Comparison of ENCODE assay signal across 18 cellular contexts in the genomic region with DNA sequence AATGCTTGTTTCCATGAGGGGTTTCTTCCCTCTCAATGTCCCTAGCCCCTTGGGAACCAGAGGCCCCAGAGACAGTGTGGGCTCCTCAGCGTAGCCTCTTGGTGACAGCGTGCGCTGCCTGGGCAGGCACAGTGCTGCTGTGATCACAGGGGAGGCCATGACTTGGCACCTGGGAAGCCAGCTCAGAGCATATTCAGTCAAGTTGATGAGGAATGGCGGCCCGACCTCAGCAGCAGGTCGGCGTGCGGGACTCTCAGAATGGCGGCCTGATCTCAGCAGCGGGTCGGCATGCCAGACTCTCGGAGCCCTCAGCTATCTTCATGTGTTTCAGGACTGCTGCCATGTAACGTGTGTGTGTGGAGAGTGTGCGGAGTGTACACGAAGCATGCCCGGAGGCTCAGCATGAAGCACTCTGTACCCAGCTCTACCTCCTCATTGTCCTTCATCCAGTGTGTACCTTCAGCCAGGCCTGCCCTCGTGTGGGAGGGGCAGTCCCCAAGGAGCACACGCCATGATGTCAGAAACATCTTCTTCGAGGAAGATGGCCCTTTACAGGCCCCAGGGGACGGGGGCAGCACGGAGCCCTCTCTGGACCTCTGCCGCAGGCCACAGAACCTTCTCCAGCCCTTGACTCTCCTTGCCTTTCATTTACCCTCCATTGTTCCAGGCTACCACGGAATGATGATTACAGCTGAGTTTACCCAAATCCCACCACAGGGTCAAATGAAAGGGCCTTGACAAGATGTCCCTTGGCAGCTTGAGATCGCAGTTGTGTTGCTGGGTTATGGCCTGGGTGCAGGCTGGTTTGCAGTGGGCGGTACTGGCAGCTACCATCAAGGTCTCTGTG.
A peak's percentile ranks its signal among the peaks of the same experiment; 100 is the strongest.
DNase-seq lines count a peak whose midpoint lies in the region; ATAC-seq and TF ChIP-seq lines count a peak whose summit lies in the region.
"Had no signal": no experiment of that assay in that cellular context is flagged by ENCODE, and none has a peak within 500 bp of the region (broad histone marks: within the 10 kb centered on the region; RNA-seq: fewer than 3 reads in every experiment).

No MANE protein-coding gene starts in this region.

- H2BK120ac ChIP-seq in IMR-90 (ENCODE audit: low read depth, low read length), result no peak overlapping the region

- dilution Hi-C loops in IMR-90 (cut with HindIII; ENCODE audit: low sequenced_read_pairs, unreplicated experiment), result no loop called here

- no peak overlapping the region for H2BK15ac ChIP-seq in IMR-90 (ENCODE audit: low read depth, low read length)

- no peak overlapping the region for H2BK20ac ChIP-seq in IMR-90 (ENCODE audit: low read depth, low read length)

- 0 out of 3 replicates have a peak, but pooled peaks have one; percentile 17 for ATAC-seq in DND-41 (ENCODE audit: insufficient read depth, low read depth)
- no peak for ATAC-seq in IMR-90 (ENCODE audit: low read depth)
- no peak for ATAC-seq in left lobe of liver
- no peak for ATAC-seq in sciatic nerve
- no peak for ATAC-seq in HG03025 (IDR thresholded peaks at IDR 0.05; ENCODE audit: low FRiP score, unreplicated experiment)
- no peak for ATAC-seq in GM19455 (IDR thresholded peaks at IDR 0.05; ENCODE audit: unreplicated experiment)

- no peak overlapping the region for H3K4me3 ChIP-seq in DND-41 (ENCODE audit: low read depth in 1 of 2, low read length in 2 of 2)
- no peak overlapping the region for H3K4me3 ChIP-seq in IMR-90 (ENCODE audit: insufficient read depth, low read depth, low read length)

- POLR2A ChIA-PET in IMR-90 (lab: Charles Lee; ENCODE audit: unreplicated experiment), result no interaction called here

- no peak overlapping the region for H3K4ac ChIP-seq in IMR-90 (ENCODE audit: low read depth, low read length)

- H3K14ac ChIP-seq in IMR-90 (replicated peaks; ENCODE audit: low read depth, low read length), result no peak overlapping the region

- H2AK5ac ChIP-seq in IMR-90 (ENCODE audit: low read depth, low read length), result no peak overlapping the region

- CTCF ChIA-PET in IMR-90 (lab: Yijun Ruan, JAX), result no interaction called here
- CTCF ChIA-PET in activated naive CD4-positive, alpha-beta T cell treated with anti-CD3 and anti-CD28 coated beads for 36 hours (lab: Charles Lee), result no interaction called here

- no peak overlapping the region for H3K27ac ChIP-seq in DND-41 (ENCODE audit: low read length)
- no peak overlapping the region for H3K27ac ChIP-seq in IMR-90 (ENCODE audit: insufficient read depth, low read length)
- H3K27ac ChIP-seq: HL-60 had no signal

- H3K27me3 ChIP-seq in DND-41 (ENCODE audit: insufficient read depth, low read length, poor library complexity) (no peaks in the 10 kb centered on the region), IMR-90 (ENCODE audit: control insufficient read depth, insufficient read depth, low read length) (no peaks in the 10 kb centered on the region)

- H3K56ac ChIP-seq in IMR-90 (ENCODE audit: extremely low read depth, insufficient read depth, low read length), result no peak overlapping the region

- in situ Hi-C loops in IMR-90 (cut with MboI; ENCODE audit: low sequenced_read_pairs), result no loop called here

- H3K9ac ChIP-seq in DND-41 (ENCODE audit: low read depth, low read length) (no peak overlapping the region), IMR-90 (ENCODE audit: low read depth, low read length) (no peak overlapping the region)

- no peak overlapping the region for H4K8ac ChIP-seq in IMR-90 (ENCODE audit: low read depth in 2 of 2, low read length in 2 of 2)

- H3K79me2 ChIP-seq in DND-41 (ENCODE audit: insufficient read depth, low read length), result no peaks in the 10 kb centered on the region; the same call in 1 of the 2 replicates

- no peak overlapping the region for H3K4me2 ChIP-seq in DND-41 (ENCODE audit: insufficient read depth, low read length)
- no peak overlapping the region for H3K4me2 ChIP-seq in IMR-90 (ENCODE audit: low read depth, low read length)

- no peak for TF ChIP-seq POLR2A in IMR-90 (IDR thresholded peaks at IDR 0.05; ENCODE audit: low read depth, low read length)

- H4K5ac ChIP-seq in IMR-90 (ENCODE audit: low read depth, low read length), result no peak overlapping the region

- DNase-seq in DND-41, result no peak
- no peak for DNase-seq in IMR-90
- peak; percentile 28 for DNase-seq in left lobe of liver (ENCODE audit: low spot score)
- peak; percentile 45 for DNase-seq in sciatic nerve (ENCODE audit: low spot score)
- DNase-seq in H4 (ENCODE audit: low spot score), result no peak
- no peak for DNase-seq in activated naive CD4-positive, alpha-beta T cell treated with anti-CD3 and anti-CD28 coated beads for 36 hours
- DNase-seq: CD4-positive, CD25-positive, alpha-beta regulatory T cell; H9; KBM-7; MV-4-11; NCI-H1417; NCI-H187 treated with DMSO at 0.1 percent for 48 hours; NCI-H69; SIG-M5 had no signal

- H3K9me1 ChIP-seq in IMR-90 (ENCODE audit: insufficient read depth, low read length), result 0 out of 2 replicates have a peak, but pooled peaks cover 4% of the 10 kb centered on the region

- WGBS in IMR-90 (ENCODE audit: extremely low coverage in 2 of 2, insufficient read length in 1 of 2), 2 experiments, result 97% methylated on average over 6 of the region's 25 CpGs; no CpG with 5 or more reads in 1 of the 2 experiments

- H3K79me1 ChIP-seq in IMR-90 (ENCODE audit: low read depth in 1 of 2, low read length in 2 of 2), result peaks cover 0 to 13% of the 10 kb centered on the region in 2 experiments; a peak in 2 of 4 replicates

- peak overlapping the region; percentile 67 for H2AK9ac ChIP-seq in IMR-90 (replicated peaks; ENCODE audit: low read depth, low read length, poor library complexity)

- TF ChIP-seq CTCF in DND-41 (IDR thresholded peaks at IDR 0.05; ENCODE audit: borderline replicate concordance, extremely low read depth, low read length, poor library complexity, severe bottlenecking) (no peak), IMR-90 (conservative IDR thresholded peaks at IDR 0.05; ENCODE audit: low read depth, low read length) (no peak)

- H3K4me1 Mint-ChIP-seq in activated naive CD4-positive, alpha-beta T cell treated with anti-CD3 and anti-CD28 coated beads for 36 hours (ENCODE audit: low read depth), result peaks cover 7% of the 10 kb centered on the region
- H3K4me1 Mint-ChIP-seq: H9 had no signal

- no peaks in the 10 kb centered on the region for H3K9me3 Mint-ChIP-seq in activated naive CD4-positive, alpha-beta T cell treated with anti-CD3 and anti-CD28 coated beads for 36 hours
- H3K9me3 Mint-ChIP-seq: H9 had no signal

- TF ChIP-seq RAD21 in IMR-90 (IDR thresholded peaks at IDR 0.05; ENCODE audit: low read length), result no peak

- no peak overlapping the region for H3K23ac ChIP-seq in IMR-90 (ENCODE audit: low read depth, low read length)

- no peak overlapping the region for H4K91ac ChIP-seq in IMR-90 (ENCODE audit: insufficient read depth, low read depth, low read length)

- H4K20me1 ChIP-seq in DND-41 (ENCODE audit: insufficient read depth, low read length) (peaks cover 5% of the 10 kb centered on the region; the same call in 1 of the 2 replicates), IMR-90 (ENCODE audit: insufficient read depth, low read length) (peaks cover 5% of the 10 kb centered on the region; the same call in 1 of the 2 replicates)

- H3K18ac ChIP-seq in IMR-90 (ENCODE audit: low read depth, low read length), result no peak overlapping the region

- no peak overlapping the region for H2BK5ac ChIP-seq in IMR-90 (ENCODE audit: low read depth, low read length, poor library complexity, severe bottlenecking)

- BruUV-seq in IMR-90 (replicated peaks; lab: Mats Ljungman, UMichigan), result no TSS peak

- H3K27me3 Mint-ChIP-seq in activated naive CD4-positive, alpha-beta T cell treated with anti-CD3 and anti-CD28 coated beads for 36 hours (ENCODE audit: low read depth), result no peaks in the 10 kb centered on the region
- H3K27me3 Mint-ChIP-seq: B cell; CD4-positive, CD25-positive, alpha-beta regulatory T cell had no signal

- H3K36me3 Mint-ChIP-seq in activated naive CD4-positive, alpha-beta T cell treated with anti-CD3 and anti-CD28 coated beads for 36 hours (ENCODE audit: low read depth), result peaks cover 60% of the 10 kb centered on the region

- H3K36me3 ChIP-seq in DND-41 (ENCODE audit: insufficient read depth, low read length) (peaks cover 76% of the 10 kb centered on the region), IMR-90 (ENCODE audit: control insufficient read depth, insufficient read depth, low read length) (peaks cover 57% of the 10 kb centered on the region)

- H3K9me3 ChIP-seq in DND-41 (ENCODE audit: insufficient read depth, low read length, severe bottlenecking), result no peaks in the 10 kb centered on the region
- H3K9me3 ChIP-seq in IMR-90 (ENCODE audit: control insufficient read depth, insufficient read depth, low read length), result no peaks in the 10 kb centered on the region

- H3K4me3 Mint-ChIP-seq in activated naive CD4-positive, alpha-beta T cell treated with anti-CD3 and anti-CD28 coated beads for 36 hours, result no peak overlapping the region
- H3K4me3 Mint-ChIP-seq: B cell; CD4-positive, CD25-positive, alpha-beta regulatory T cell; H9 had no signal

- H2AFZ ChIP-seq in DND-41 (ENCODE audit: low read depth, low read length) (no peak overlapping the region), IMR-90 (replicated peaks; ENCODE audit: low read length, poor library complexity) (no peak overlapping the region)

- H3K4me1 ChIP-seq in DND-41 (ENCODE audit: insufficient read depth, low read length) (no peaks in the 10 kb centered on the region), IMR-90 (ENCODE audit: control insufficient read depth, insufficient read depth, low read length) (no peaks in the 10 kb centered on the region)

- intact Hi-C loops in IMR-90 (cut with micrococcal nuclease), result no loop called here
- intact Hi-C loops in sciatic nerve (cut with DNase I), result no loop called here
- intact Hi-C loops in activated naive CD4-positive, alpha-beta T cell treated with anti-CD3 and anti-CD28 coated beads for 36 hours (cut with micrococcal nuclease), result no loop called here

- H3K27ac Mint-ChIP-seq in activated naive CD4-positive, alpha-beta T cell treated with anti-CD3 and anti-CD28 coated beads for 36 hours, result no peak overlapping the region
- H3K27ac Mint-ChIP-seq: B cell; CD4-positive, CD25-positive, alpha-beta regulatory T cell had no signal

TF ChIP-seq in IMR-90, 13 proteins besides CTCF, POLR2A, EP300 and RAD21 (continues in another document):
- TF ChIP-seq, protein P1, sequence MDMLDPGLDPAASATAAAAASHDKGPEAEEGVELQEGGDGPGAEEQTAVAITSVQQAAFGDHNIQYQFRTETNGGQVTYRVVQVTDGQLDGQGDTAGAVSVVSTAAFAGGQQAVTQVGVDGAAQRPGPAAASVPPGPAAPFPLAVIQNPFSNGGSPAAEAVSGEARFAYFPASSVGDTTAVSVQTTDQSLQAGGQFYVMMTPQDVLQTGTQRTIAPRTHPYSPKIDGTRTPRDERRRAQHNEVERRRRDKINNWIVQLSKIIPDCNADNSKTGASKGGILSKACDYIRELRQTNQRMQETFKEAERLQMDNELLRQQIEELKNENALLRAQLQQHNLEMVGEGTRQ (IDR thresholded peaks at IDR 0.05; ENCODE audit: low read depth, low read length), result no peak
- TF ChIP-seq SMC3 (IDR thresholded peaks at IDR 0.05; ENCODE audit: low read depth, low read length), result no peak
- TF ChIP-seq RCOR1 (IDR thresholded peaks at IDR 0.05; ENCODE audit: insufficient replicate concordance, low read length), result no peak
- no peak for TF ChIP-seq MXI1 (IDR thresholded peaks at IDR 0.05; ENCODE audit: borderline replicate concordance, low read depth, low read length)
- TF ChIP-seq CEBPB (IDR thresholded peaks at IDR 0.05; ENCODE audit: low read depth, low read length), result no peak

Comparison
In these comparisons a context has a peak if more than half of its experiments do, and no peak if none do; other contexts are left out.
1. DNase-seq: peak in left lobe of liver (single experiment) and sciatic nerve (single experiment); none in DND-41 (single experiment), IMR-90 (single experiment), H4 (single experiment) and activated naive CD4-positive, alpha-beta T cell treated with anti-CD3 and anti-CD28 coated beads for 36 hours (single experiment).